Comparison of ENCODE assay signal across 8 cellular contexts in the genomic region with DNA sequence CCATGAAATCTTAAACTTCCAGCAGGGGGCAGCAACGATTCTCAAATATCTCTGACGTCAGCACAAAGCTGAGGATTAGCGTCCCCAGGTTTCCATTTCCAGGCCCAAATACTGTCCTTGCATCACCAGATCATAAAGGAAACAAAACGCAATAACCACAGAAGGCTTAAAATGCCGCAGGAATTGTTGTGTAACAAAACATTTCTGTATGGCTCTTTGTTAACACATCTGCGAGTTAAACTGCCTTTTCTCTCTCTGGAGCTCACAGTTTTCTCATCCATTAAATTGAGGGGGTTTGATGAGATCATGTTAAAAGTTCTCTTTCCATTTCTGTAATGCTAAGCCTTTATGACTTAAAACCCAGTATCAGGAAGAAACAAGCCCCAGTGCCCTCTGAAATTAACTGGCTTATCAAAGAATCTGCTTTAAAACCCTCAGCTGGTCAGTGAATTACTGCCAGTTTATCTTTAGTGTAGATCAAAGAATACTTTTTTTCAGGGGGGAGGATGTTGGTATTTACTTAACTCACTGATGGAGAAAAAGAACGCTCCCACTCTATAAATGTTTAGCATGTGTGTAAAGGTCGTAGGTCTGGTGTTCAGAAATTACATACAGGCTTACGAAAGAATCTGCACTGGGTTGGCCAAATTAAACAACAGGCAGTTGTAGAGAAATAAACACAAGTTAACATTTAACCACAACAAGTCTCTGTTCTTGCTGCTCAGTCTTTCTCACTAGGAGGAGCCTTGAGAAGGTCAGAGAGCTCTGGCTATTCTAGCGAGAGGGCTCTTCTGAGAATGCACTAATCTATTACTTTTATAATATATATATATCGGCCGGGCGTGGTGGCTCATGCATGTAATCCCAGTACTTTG. TPM values are rescaled to one million over a fixed set of nuclear protein-coding genes. Genes with fewer than 3 reads are reported as not detected.
A peak's percentile ranks its signal among the peaks of the same experiment; 100 is the strongest.
DNase-seq lines count a peak whose midpoint lies in the region; ATAC-seq and TF ChIP-seq lines count a peak whose summit lies in the region.

No MANE protein-coding gene starts in this region.

- no peaks in the 10 kb centered on the region for H4K20me1 ChIP-seq in neural progenitor cell (ENCODE audit: low read depth)

- no peaks in the 10 kb centered on the region for H3K79me2 ChIP-seq in neural progenitor cell (ENCODE audit: low read depth)

- H3K4me1 ChIP-seq in neural progenitor cell (peaks cover 6% of the 10 kb centered on the region), stomach smooth muscle (ENCODE audit: control insufficient read depth, insufficient read depth, low read length) (peaks cover 10% of the 10 kb centered on the region)

- intact Hi-C loops in activated T-helper 1 cell treated with anti-CD3 and anti-CD28 coated beads, Interleukin-12 subunit alpha, Interleukin-12 subunit beta, Interleukin-2, Interleukin-4 antibody, amounts not matched to agents 30 ng/mL and 10 ng/mL and 1 ng/mL, durations not matched to agents 14 hours and 24 hours and 36 hours (cut with micrococcal nuclease): loop anchor here (1.0 to 10.0 kb wide), 8 partner anchors 10 to 358 kb away; a partner anchor contains a TSS

- H3K9ac ChIP-seq in neural progenitor cell (no peak overlapping the region), stomach smooth muscle (ENCODE audit: low read length in 2 of 2) (peak overlapping the region; percentile 52 to 75)

- peak; percentile 83 for DNase-seq in GM03348 (ENCODE audit: low spot score)
- peak; percentile 87 for DNase-seq in RPMI7951 (ENCODE audit: low read depth)
- peak; percentile 60 for DNase-seq in activated T-helper 1 cell treated with anti-CD3 and anti-CD28 coated beads, Interleukin-12 subunit alpha, Interleukin-12 subunit beta, Interleukin-2, Interleukin-4 antibody, amounts not matched to agents 30 ng/mL and 10 ng/mL and 1 ng/mL, durations not matched to agents 14 hours and 24 hours and 36 hours (ENCODE audit: low spot score)
- peak; percentile 97 for DNase-seq in fibroblast of mammary gland (ENCODE audit: low read depth)
- peak; percentile 92 for DNase-seq in neural progenitor cell (ENCODE audit: low spot score)

- no peak overlapping the region for H3K4me2 ChIP-seq in neural progenitor cell

- H3K4me3 Mint-ChIP-seq in activated T-helper 1 cell treated with anti-CD3 and anti-CD28 coated beads, Interleukin-12 subunit alpha, Interleukin-12 subunit beta, Interleukin-2, Interleukin-4 antibody, amounts not matched to agents 30 ng/mL and 10 ng/mL and 1 ng/mL, durations not matched to agents 14 hours and 24 hours and 36 hours: no peak overlapping the region
- peak overlapping the region; percentile 10 for H3K4me3 Mint-ChIP-seq in neural progenitor cell

- TF ChIP-seq CTCF in fibroblast of mammary gland (conservative IDR thresholded peaks at IDR 0.05; ENCODE audit: control insufficient read depth, insufficient read depth, low read depth, low read length) (peak; percentile 53), neural progenitor cell (IDR thresholded peaks at IDR 0.05) (peak; percentile 87)

- no peak for ATAC-seq in HG03520 (IDR thresholded peaks at IDR 0.05; ENCODE audit: unreplicated experiment)

- H3K9me3 Mint-ChIP-seq in activated T-helper 1 cell treated with anti-CD3 and anti-CD28 coated beads, Interleukin-12 subunit alpha, Interleukin-12 subunit beta, Interleukin-2, Interleukin-4 antibody, amounts not matched to agents 30 ng/mL and 10 ng/mL and 1 ng/mL, durations not matched to agents 14 hours and 24 hours and 36 hours: no peaks in the 10 kb centered on the region
- no peaks in the 10 kb centered on the region for H3K9me3 Mint-ChIP-seq in neural progenitor cell

- H3F3A ChIP-seq in neural progenitor cell (ENCODE audit: low read depth): peaks cover 4% of the 10 kb centered on the region

- H3K27ac Mint-ChIP-seq in activated T-helper 1 cell treated with anti-CD3 and anti-CD28 coated beads, Interleukin-12 subunit alpha, Interleukin-12 subunit beta, Interleukin-2, Interleukin-4 antibody, amounts not matched to agents 30 ng/mL and 10 ng/mL and 1 ng/mL, durations not matched to agents 14 hours and 24 hours and 36 hours: peak overlapping the region; percentile 18
- peak overlapping the region; percentile 60 for H3K27ac Mint-ChIP-seq in neural progenitor cell

- H3K27me3 Mint-ChIP-seq in activated T-helper 1 cell treated with anti-CD3 and anti-CD28 coated beads, Interleukin-12 subunit alpha, Interleukin-12 subunit beta, Interleukin-2, Interleukin-4 antibody, amounts not matched to agents 30 ng/mL and 10 ng/mL and 1 ng/mL, durations not matched to agents 14 hours and 24 hours and 36 hours (ENCODE audit: insufficient read depth): peaks cover 5% of the 10 kb centered on the region
- H3K27me3 Mint-ChIP-seq in neural progenitor cell (ENCODE audit: insufficient read depth, low read depth): peaks cover 2% of the 10 kb centered on the region

- no peak overlapping the region for H3K4me3 ChIP-seq in fibroblast of mammary gland (ENCODE audit: control insufficient read depth, low read depth, low read length)
- no peak overlapping the region for H3K4me3 ChIP-seq in neural progenitor cell
- H3K4me3 ChIP-seq in stomach smooth muscle (ENCODE audit: low read length in 2 of 2): peak overlapping the region in 1 of 2 donors; percentile 52

- H3K27me3 ChIP-seq in neural progenitor cell (no peaks in the 10 kb centered on the region), stomach smooth muscle (ENCODE audit: control insufficient read depth in 1 of 2, insufficient read depth in 2 of 2, low read length in 2 of 2) (no peaks in the 10 kb centered on the region)

- H3K4me1 Mint-ChIP-seq in activated T-helper 1 cell treated with anti-CD3 and anti-CD28 coated beads, Interleukin-12 subunit alpha, Interleukin-12 subunit beta, Interleukin-2, Interleukin-4 antibody, amounts not matched to agents 30 ng/mL and 10 ng/mL and 1 ng/mL, durations not matched to agents 14 hours and 24 hours and 36 hours (ENCODE audit: low read depth): peaks cover 17% of the 10 kb centered on the region
- peaks cover 19% of the 10 kb centered on the region for H3K4me1 Mint-ChIP-seq in neural progenitor cell

- no peaks in the 10 kb centered on the region for H3K36me3 Mint-ChIP-seq in activated T-helper 1 cell treated with anti-CD3 and anti-CD28 coated beads, Interleukin-12 subunit alpha, Interleukin-12 subunit beta, Interleukin-2, Interleukin-4 antibody, amounts not matched to agents 30 ng/mL and 10 ng/mL and 1 ng/mL, durations not matched to agents 14 hours and 24 hours and 36 hours (ENCODE audit: low read depth)
- no peaks in the 10 kb centered on the region for H3K36me3 Mint-ChIP-seq in neural progenitor cell

- H3K9me3 ChIP-seq in KOPT-K1 (ENCODE audit: insufficient read depth, low read length, poor library complexity, severe bottlenecking): no peaks in the 10 kb centered on the region
- no peaks in the 10 kb centered on the region for H3K9me3 ChIP-seq in neural progenitor cell (ENCODE audit: low read depth)
- no peaks in the 10 kb centered on the region for H3K9me3 ChIP-seq in stomach smooth muscle (ENCODE audit: control insufficient read depth in 2 of 2, low read length in 2 of 2)

- H3K36me3 ChIP-seq in KOPT-K1 (ENCODE audit: insufficient read depth, low read length) (no peaks in the 10 kb centered on the region), neural progenitor cell (no peaks in the 10 kb centered on the region), stomach smooth muscle (ENCODE audit: control insufficient read depth in 2 of 2, insufficient read depth in 2 of 2, low read length in 2 of 2) (no peaks in the 10 kb centered on the region)

- H3K27ac ChIP-seq in KOPT-K1 (ENCODE audit: low read depth, low read length, poor library complexity, severe bottlenecking) (peak overlapping the region; percentile 6), neural progenitor cell (no peak overlapping the region), stomach smooth muscle (ENCODE audit: low read length) (peak overlapping the region; percentile 85)

- H2AFZ ChIP-seq in neural progenitor cell (replicated peaks): peak overlapping the region; percentile 92

RNA-seq across cellular contexts. Expression of a gene that starts 10.6 kb away (rescaled TPM):
- 8.1 and 8.9 TPM in 2 replicates for total RNA-seq in RPMI7951 (2014; rRNA removed; shearing (Covaris generic))
- 59.4 and 67.0 TPM in 2 replicates for total RNA-seq in activated T-helper 1 cell treated with anti-CD3 and anti-CD28 coated beads, Interleukin-12 subunit alpha, Interleukin-12 subunit beta, Interleukin-2, Interleukin-4 antibody, amounts not matched to agents 30 ng/mL and 10 ng/mL and 1 ng/mL, durations not matched to agents 14 hours and 24 hours and 36 hours
- total RNA-seq in neural progenitor cell (ENCODE audit: low replicate concordance): 26.8 and 57.5 TPM in 2 replicates

RNA-seq across cellular contexts. Expression of a gene that starts 28.0 kb away (rescaled TPM):
- 111 and 166 TPM in 2 replicates for total RNA-seq in RPMI7951 (2014; rRNA removed; shearing (Covaris generic))
- total RNA-seq in activated T-helper 1 cell treated with anti-CD3 and anti-CD28 coated beads, Interleukin-12 subunit alpha, Interleukin-12 subunit beta, Interleukin-2, Interleukin-4 antibody, amounts not matched to agents 30 ng/mL and 10 ng/mL and 1 ng/mL, durations not matched to agents 14 hours and 24 hours and 36 hours: 157 and 166 TPM in 2 replicates
- 67.9 and 108 TPM in 2 replicates for total RNA-seq in neural progenitor cell (ENCODE audit: low replicate concordance)

RNA-seq across cellular contexts. Expression of a gene that starts 44.8 kb away (rescaled TPM):
- not detected in 2 replicates for total RNA-seq in RPMI7951 (2014; rRNA removed; shearing (Covaris generic))
- total RNA-seq in activated T-helper 1 cell treated with anti-CD3 and anti-CD28 coated beads, Interleukin-12 subunit alpha, Interleukin-12 subunit beta, Interleukin-2, Interleukin-4 antibody, amounts not matched to agents 30 ng/mL and 10 ng/mL and 1 ng/mL, durations not matched to agents 14 hours and 24 hours and 36 hours: 1.2 and 1.3 TPM in 2 replicates
- total RNA-seq in neural progenitor cell (ENCODE audit: low replicate concordance): not detected in 2 replicates

RNA-seq across cellular contexts. Expression of a gene that starts 56.9 kb away (rescaled TPM):
- 34.5 and 39.3 TPM in 2 replicates for total RNA-seq in RPMI7951 (2014; rRNA removed; shearing (Covaris generic))
- total RNA-seq in activated T-helper 1 cell treated with anti-CD3 and anti-CD28 coated beads, Interleukin-12 subunit alpha, Interleukin-12 subunit beta, Interleukin-2, Interleukin-4 antibody, amounts not matched to agents 30 ng/mL and 10 ng/mL and 1 ng/mL, durations not matched to agents 14 hours and 24 hours and 36 hours: 80.7 and 85.8 TPM in 2 replicates
- 17.2 and 23.7 TPM in 2 replicates for total RNA-seq in neural progenitor cell (ENCODE audit: low replicate concordance)

RNA-seq across cellular contexts. Expression of a gene that starts 57.1 kb away (rescaled TPM):
- 29.0 and 30.0 TPM in 2 replicates for total RNA-seq in RPMI7951 (2014; rRNA removed; shearing (Covaris generic))
- total RNA-seq in activated T-helper 1 cell treated with anti-CD3 and anti-CD28 coated beads, Interleukin-12 subunit alpha, Interleukin-12 subunit beta, Interleukin-2, Interleukin-4 antibody, amounts not matched to agents 30 ng/mL and 10 ng/mL and 1 ng/mL, durations not matched to agents 14 hours and 24 hours and 36 hours: 45.3 and 46.5 TPM in 2 replicates
- total RNA-seq in neural progenitor cell (ENCODE audit: low replicate concordance): 30.3 and 72.4 TPM in 2 replicates
